In the genomic region with DNA sequence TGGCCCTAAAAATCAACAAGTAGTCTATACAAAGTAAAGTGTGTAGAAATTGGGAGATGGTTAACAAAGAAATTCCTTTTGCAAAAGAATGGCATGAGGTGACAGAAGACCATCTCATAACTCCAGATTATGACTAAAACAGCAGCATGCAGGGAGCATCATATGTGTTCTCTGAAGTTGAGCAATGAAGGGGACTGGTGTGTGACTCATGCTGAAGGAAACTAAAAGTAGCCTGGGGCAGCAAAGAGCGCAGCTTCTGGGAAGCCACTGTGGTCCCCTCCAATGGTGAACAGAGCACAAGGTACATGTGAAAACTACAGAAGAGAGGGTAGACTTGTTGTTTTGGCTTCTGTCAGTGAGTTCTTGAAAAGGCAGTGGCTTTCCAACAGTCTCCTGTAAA, we compare ENCODE assay signal across 11 cellular contexts.
DNase-seq lines count a peak whose midpoint lies in the region; ATAC-seq and TF ChIP-seq lines count a peak whose summit lies in the region.
"Had no signal": no experiment of that assay in that cellular context is flagged by ENCODE, and none has a peak within 500 bp of the region (broad histone marks: within the 10 kb centered on the region; RNA-seq: fewer than 3 reads in every experiment).

No MANE protein-coding gene starts in this region.

- H3K27ac ChIP-seq in brain microvascular endothelial cell (no peak overlapping the region), aorta (ENCODE audit: low read depth in 1 of 2, low read length in 2 of 2) (no peak overlapping the region)
- H3K27ac ChIP-seq: neutrophil had no signal

- TF ChIP-seq CTCF in brain microvascular endothelial cell (IDR thresholded peaks at IDR 0.05; ENCODE audit: low read depth, low read length, missing control alignments), result no peak

- in situ Hi-C loops in brain microvascular endothelial cell (cut with HindIII; ENCODE audit: low pct_ligation_motif_present, low sequenced_read_pairs), result no loop called here

- ATAC-seq in GM19023 (IDR thresholded peaks at IDR 0.05; ENCODE audit: unreplicated experiment), result peak; percentile 78
- no peak for ATAC-seq in aorta (ENCODE audit: low FRiP score)

- intact Hi-C loops in aorta (cut with DNase I), result no loop called here

- H3K4me1 ChIP-seq in aorta (ENCODE audit: control insufficient read depth in 1 of 2, insufficient read depth in 2 of 2, low read length in 2 of 2), result no peaks in the 10 kb centered on the region

- H3K27me3 ChIP-seq in brain microvascular endothelial cell (replicated peaks) (no peaks in the 10 kb centered on the region), aorta (ENCODE audit: control insufficient read depth in 1 of 2, insufficient read depth in 2 of 2, low read length in 1 of 2) (no peaks in the 10 kb centered on the region)
- H3K27me3 ChIP-seq: neutrophil had no signal

- H3K4me3 ChIP-seq in brain microvascular endothelial cell (ENCODE audit: low read depth, low read length) (no peak overlapping the region), aorta (ENCODE audit: low read length in 2 of 2) (no peak overlapping the region)

- H3K36me3 ChIP-seq in brain microvascular endothelial cell (replicated peaks), result no peaks in the 10 kb centered on the region
- no peaks in the 10 kb centered on the region for H3K36me3 ChIP-seq in aorta (ENCODE audit: control insufficient read depth in 1 of 2, insufficient read depth in 2 of 2, low read length in 1 of 2)
- H3K36me3 ChIP-seq: neutrophil had no signal

- H3K9me3 ChIP-seq in aorta (ENCODE audit: control insufficient read depth, low read length), result no peaks in the 10 kb centered on the region
- H3K9me3 ChIP-seq: neutrophil had no signal

- WGBS in aorta, 2 donors, result 82 to 89% methylated on average over 1 of the region's 1 CpG

- DNase-seq in HS-5 (ENCODE audit: low read depth) (peak; percentile 60), brain microvascular endothelial cell (peak; percentile 59), renal cortical epithelial cell (ENCODE audit: low read depth) (peak; percentile 90), NCI-H2227 treated with DMSO at 0.1 percent for 48 hours (lab: John Stamatoyannopoulos, UW) (no peak), aorta (no peak), NCI-H774 (lab: John Stamatoyannopoulos, UW) (no peak)
- no peak for DNase-seq in activated CD8-positive, alpha-beta memory T cell treated with anti-CD3 and anti-CD28 coated beads, Interleukin-2, amount 50 U/mL, for 4 hours
- DNase-seq: glutamatergic neuron, NCI-H1417 treated with DMSO at 0.1 percent for 48 hours had no signal

Comparison
In these comparisons a context has a peak if more than half of its experiments do, and no peak if none do; other contexts are left out.
1. DNase-seq: peak in HS-5 (single experiment), brain microvascular endothelial cell (single experiment) and renal cortical epithelial cell (single experiment); none in NCI-H2227 treated with DMSO at 0.1 percent for 48 hours (single experiment), aorta (0 of 2), activated CD8-positive, alpha-beta memory T cell treated with anti-CD3 and anti-CD28 coated beads, Interleukin-2, amount 50 U/mL, for 4 hours (single experiment) and NCI-H774 (single experiment).